In genomic region chr12:27361372-27361771, GRCh38 we compare ENCODE assay signal across 18 cellular contexts. TPM values are rescaled to one million over a fixed set of nuclear protein-coding genes. Genes with fewer than 3 reads are reported as not detected.
"Had no signal": no experiment of that assay in that cellular context is flagged by ENCODE, and none has a peak within 500 bp of the region (broad histone marks: within the 10 kb centered on the region; RNA-seq: fewer than 3 reads in every experiment).

No MANE protein-coding gene starts in this region.

- H3K4me3 Mint-ChIP-seq: activated naive CD8-positive, alpha-beta T cell treated with anti-CD3 and anti-CD28 coated beads, Interleukin-2, amount 50 U/mL, for 24 hours; activated T-helper 1 cell treated with anti-CD3 and anti-CD28 coated beads, Interleukin-12 subunit alpha, Interleukin-12 subunit beta, Interleukin-2, Interleukin-4 antibody, amounts not matched to agents 30 ng/mL and 10 ng/mL and 1 ng/mL, durations not matched to agents 14 hours and 24 hours and 36 hours; immature natural killer cell; nephron had no signal

- FAIRE-seq: endometrium, frontal cortex had no signal

- H3K27ac ChIP-seq: cardiac muscle cell, heart left ventricle, skin epidermis, testis, upper lobe of left lung had no signal

- H3K27ac Mint-ChIP-seq: activated naive CD8-positive, alpha-beta T cell treated with anti-CD3 and anti-CD28 coated beads, Interleukin-2, amount 50 U/mL, for 24 hours; activated T-helper 1 cell treated with anti-CD3 and anti-CD28 coated beads, Interleukin-12 subunit alpha, Interleukin-12 subunit beta, Interleukin-2, Interleukin-4 antibody, amounts not matched to agents 30 ng/mL and 10 ng/mL and 1 ng/mL, durations not matched to agents 14 hours and 24 hours and 36 hours; immature natural killer cell; nephron had no signal

- H3K4me1 ChIP-seq: heart left ventricle, testis, upper lobe of left lung had no signal

- H3K9me3 Mint-ChIP-seq: activated T-helper 1 cell treated with anti-CD3 and anti-CD28 coated beads, Interleukin-12 subunit alpha, Interleukin-12 subunit beta, Interleukin-2, Interleukin-4 antibody, amounts not matched to agents 30 ng/mL and 10 ng/mL and 1 ng/mL, durations not matched to agents 14 hours and 24 hours and 36 hours; immature natural killer cell; nephron had no signal

- H3K27me3 ChIP-seq: cardiac muscle cell, heart left ventricle, testis, upper lobe of left lung had no signal

- H3K4me3 ChIP-seq: cardiac muscle cell, heart left ventricle, skin epidermis, testis, upper lobe of left lung had no signal

- H3K36me3 Mint-ChIP-seq: immature natural killer cell had no signal

- ATAC-seq: activated naive CD8-positive, alpha-beta T cell treated with anti-CD3 and anti-CD28 coated beads, Interleukin-2, amount 50 U/mL, for 24 hours; esophagus mucosa; heart left ventricle; stimulated activated naive CD8-positive, alpha-beta T cell treated with anti-CD3 and anti-CD28 coated beads, Interleukin-15, Interleukin-2, amounts not matched to agents 100 U/mL and 50 U/mL, for 24 hours had no signal

- H3K9me3 ChIP-seq: heart left ventricle, testis, upper lobe of left lung had no signal

- DNase-seq: activated CD4-positive, alpha-beta T cell treated with anti-CD3 and anti-CD28 coated beads, Interleukin-2, amount 50 U/mL, for 1 hour; activated CD8-positive, alpha-beta memory T cell treated with anti-CD3 and anti-CD28 coated beads for 24 hours; activated naive CD4-positive, alpha-beta T cell treated with Interleukin-2 at 50 U/mL for 16 hours; activated naive CD8-positive, alpha-beta T cell treated with anti-CD3 and anti-CD28 coated beads, Interleukin-2, amount 50 U/mL, for 24 hours; heart left ventricle; immature natural killer cell; nucleus accumbens; stimulated activated CD4-positive, alpha-beta T cell treated with anti-CD3 and anti-CD28 coated beads, Interleukin-4, amount 100 ng/mL, for 4 hours; stimulated activated naive CD8-positive, alpha-beta T cell treated with anti-CD3 and anti-CD28 coated beads, Interleukin-15, Interleukin-2, amounts not matched to agents 100 U/mL and 50 U/mL, for 24 hours; testis; upper lobe of left lung had no signal

- H3K36me3 ChIP-seq: cardiac muscle cell, heart left ventricle, upper lobe of left lung had no signal

- H3K4me1 Mint-ChIP-seq: activated naive CD8-positive, alpha-beta T cell treated with anti-CD3 and anti-CD28 coated beads, Interleukin-2, amount 50 U/mL, for 24 hours; immature natural killer cell; nephron had no signal

RNA-seq across cellular contexts. Expression of gene BMAL2, which starts 28.7 kb away (rescaled TPM):
- polyA plus RNA-seq: immature natural killer cell had no signal
